1 cellular context compared by ENCODE assay signal in the genomic region with DNA sequence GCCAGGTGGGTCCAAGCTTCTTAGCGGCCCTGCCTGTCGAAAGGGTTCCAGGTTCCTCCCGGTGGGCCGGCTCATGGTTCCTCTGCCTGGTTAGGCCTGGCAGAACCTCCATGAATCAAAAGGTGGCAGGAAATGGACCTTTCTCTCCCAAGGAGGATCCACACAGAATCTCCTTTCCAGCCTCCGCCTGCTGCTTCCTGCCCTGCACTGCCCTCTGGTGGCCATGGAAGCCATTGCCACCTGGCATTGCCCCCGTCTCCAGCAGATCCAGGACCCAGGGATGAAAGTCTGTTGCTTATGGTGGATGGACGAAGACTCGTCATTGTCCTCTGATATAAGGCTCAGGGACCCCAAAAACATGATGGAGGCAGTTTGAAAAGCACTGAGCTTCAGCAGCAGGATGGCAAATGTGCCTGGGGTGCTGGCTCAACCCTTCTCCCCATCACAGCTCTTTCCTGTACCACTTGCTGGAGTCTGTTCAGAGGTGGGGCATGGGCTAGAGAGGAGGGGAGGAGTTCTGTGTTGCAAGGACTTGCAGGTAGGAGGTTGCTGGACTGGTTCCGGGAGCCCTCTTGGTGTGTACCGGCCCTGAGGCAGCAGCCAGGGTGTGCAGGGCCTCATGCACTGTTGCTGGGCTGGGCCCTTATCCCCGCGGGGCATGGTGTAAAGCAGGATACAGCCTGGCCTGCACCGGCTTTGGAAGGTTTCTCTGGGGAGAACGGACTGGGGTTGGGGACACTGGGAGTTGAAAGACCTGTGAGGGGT.
A peak's percentile ranks its signal among the peaks of the same experiment; 100 is the strongest.
TF ChIP-seq lines count a peak whose summit lies in the region.

No MANE protein-coding gene starts in this region.

TF ChIP-seq in GM12878, 131 proteins besides CTCF, POLR2A, EP300 and RAD21:
- TF ChIP-seq ZBED1 (IDR thresholded peaks at IDR 0.05; ENCODE audit: borderline replicate concordance) (no peak), TCF3 (IDR thresholded peaks at IDR 0.05; ENCODE audit: borderline replicate concordance, insufficient read depth, low read depth, low read length) (0 out of 2 replicates have a peak, but pooled peaks have one; percentile 61), ZNF384 (IDR thresholded peaks at IDR 0.05; ENCODE audit: borderline replicate concordance, low read depth, low read length) (no peak), SMC3 (IDR thresholded peaks at IDR 0.05; ENCODE audit: borderline replicate concordance, low read length) (peak; percentile 79), PAX8 (IDR thresholded peaks at IDR 0.05) (no peak), CHD4 (IDR thresholded peaks at IDR 0.05) (no peak), YY1 (IDR thresholded peaks at IDR 0.05; ENCODE audit: low read depth, low read length) (peak; percentile 36; the same call in 1 of the 2 replicates), NFYA (IDR thresholded peaks at IDR 0.05; ENCODE audit: borderline replicate concordance, low read depth, low read length) (no peak), IRF4 (IDR thresholded peaks at IDR 0.05; ENCODE audit: low read depth, low read length) (no peak), TAF1 (IDR thresholded peaks at IDR 0.05; ENCODE audit: borderline replicate concordance, low read depth, low read length) (no peak), GATAD2B (conservative IDR thresholded peaks at IDR 0.05; ENCODE audit: low read depth) (no peak), HDAC6 (IDR thresholded peaks at IDR 0.05; ENCODE audit: unreplicated experiment) (no peak), CREM (IDR thresholded peaks at IDR 0.05; ENCODE audit: low read depth) (no peak), RAD51 (IDR thresholded peaks at IDR 0.05) (no peak), CBX5 (IDR thresholded peaks at IDR 0.05; ENCODE audit: low read depth) (no peak), RUNX3 (IDR thresholded peaks at IDR 0.05; ENCODE audit: low read length) (0 out of 2 replicates have a peak, but pooled peaks have one; percentile 5), SRF (IDR thresholded peaks at IDR 0.05; ENCODE audit: low read depth in 2 of 2, low read length in 2 of 2) (no peak), STAT3 (IDR thresholded peaks at IDR 0.05; ENCODE audit: low read depth, low read length) (no peak), POU2F2 (IDR thresholded peaks at IDR 0.05; ENCODE audit: borderline replicate concordance, low read depth, low read length) (peak; percentile 42; the same call in 1 of the 3 replicates), ZZZ3 (IDR thresholded peaks at IDR 0.05; ENCODE audit: control insufficient read depth, insufficient read length, low read depth) (no peak), NFXL1 (IDR thresholded peaks at IDR 0.05; ENCODE audit: borderline replicate concordance) (no peak), SIN3A (IDR thresholded peaks at IDR 0.05; ENCODE audit: low read depth, low read length) (no peak), WRNIP1 (IDR thresholded peaks at IDR 0.05; ENCODE audit: borderline replicate concordance, low read depth, low read length) (no peak), TCF12 (IDR thresholded peaks at IDR 0.05; ENCODE audit: low read depth, low read length) (0 out of 2 replicates have a peak, but pooled peaks have one; percentile 18), BCL11A (IDR thresholded peaks at IDR 0.05; ENCODE audit: low read depth, low read length) (no peak), EZH2 (IDR thresholded peaks at IDR 0.05; ENCODE audit: borderline replicate concordance, control insufficient read depth, low read depth, low read length) (no peak), POLR2AphosphoS5 (IDR thresholded peaks at IDR 0.05; ENCODE audit: low read length) (no peak), RCOR1 (conservative IDR thresholded peaks at IDR 0.05; ENCODE audit: low read depth, low read length) (no peak), SMARCA5 (IDR thresholded peaks at IDR 0.05) (no peak), RB1 (IDR thresholded peaks at IDR 0.05; ENCODE audit: borderline replicate concordance) (no peak), ATF7 (IDR thresholded peaks at IDR 0.05; ENCODE audit: low read depth) (no peak), HDAC2 (IDR thresholded peaks at IDR 0.05) (no peak), IKZF1 (conservative IDR thresholded peaks at IDR 0.05) (peak; percentile 33; the same call in 1 of the 2 replicates), PML (IDR thresholded peaks at IDR 0.05; ENCODE audit: low read length) (no peak), RBBP5 (conservative IDR thresholded peaks at IDR 0.05) (no peak), YBX1 (IDR thresholded peaks at IDR 0.05) (no peak), MEF2B (IDR thresholded peaks at IDR 0.05; ENCODE audit: partially characterized antibody, poor library complexity, severe bottlenecking) (no peak), MXI1 (IDR thresholded peaks at IDR 0.05; ENCODE audit: low read depth, low read length) (no peak), HDGF (IDR thresholded peaks at IDR 0.05) (no peak), SREBF1 (IDR thresholded peaks at IDR 0.05; ENCODE audit: low read length) (no peak)
- TF ChIP-seq, protein P1, sequence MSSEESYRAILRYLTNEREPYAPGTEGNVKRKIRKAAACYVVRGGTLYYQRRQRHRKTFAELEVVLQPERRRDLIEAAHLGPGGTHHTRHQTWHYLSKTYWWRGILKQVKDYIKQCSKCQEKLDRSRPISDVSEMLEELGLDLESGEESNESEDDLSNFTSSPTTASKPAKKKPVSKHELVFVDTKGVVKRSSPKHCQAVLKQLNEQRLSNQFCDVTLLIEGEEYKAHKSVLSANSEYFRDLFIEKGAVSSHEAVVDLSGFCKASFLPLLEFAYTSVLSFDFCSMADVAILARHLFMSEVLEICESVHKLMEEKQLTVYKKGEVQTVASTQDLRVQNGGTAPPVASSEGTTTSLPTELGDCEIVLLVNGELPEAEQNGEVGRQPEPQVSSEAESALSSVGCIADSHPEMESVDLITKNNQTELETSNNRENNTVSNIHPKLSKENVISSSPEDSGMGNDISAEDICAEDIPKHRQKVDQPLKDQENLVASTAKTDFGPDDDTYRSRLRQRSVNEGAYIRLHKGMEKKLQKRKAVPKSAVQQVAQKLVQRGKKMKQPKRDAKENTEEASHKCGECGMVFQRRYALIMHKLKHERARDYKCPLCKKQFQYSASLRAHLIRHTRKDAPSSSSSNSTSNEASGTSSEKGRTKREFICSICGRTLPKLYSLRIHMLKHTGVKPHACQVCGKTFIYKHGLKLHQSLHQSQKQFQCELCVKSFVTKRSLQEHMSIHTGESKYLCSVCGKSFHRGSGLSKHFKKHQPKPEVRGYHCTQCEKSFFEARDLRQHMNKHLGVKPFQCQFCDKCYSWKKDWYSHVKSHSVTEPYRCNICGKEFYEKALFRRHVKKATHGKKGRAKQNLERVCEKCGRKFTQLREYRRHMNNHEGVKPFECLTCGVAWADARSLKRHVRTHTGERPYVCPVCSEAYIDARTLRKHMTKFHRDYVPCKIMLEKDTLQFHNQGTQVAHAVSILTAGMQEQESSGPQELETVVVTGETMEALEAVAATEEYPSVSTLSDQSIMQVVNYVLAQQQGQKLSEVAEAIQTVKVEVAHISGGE (CRISPR knock-in tag; IDR thresholded peaks at IDR 0.05): no peak
- TF ChIP-seq, protein P2, sequence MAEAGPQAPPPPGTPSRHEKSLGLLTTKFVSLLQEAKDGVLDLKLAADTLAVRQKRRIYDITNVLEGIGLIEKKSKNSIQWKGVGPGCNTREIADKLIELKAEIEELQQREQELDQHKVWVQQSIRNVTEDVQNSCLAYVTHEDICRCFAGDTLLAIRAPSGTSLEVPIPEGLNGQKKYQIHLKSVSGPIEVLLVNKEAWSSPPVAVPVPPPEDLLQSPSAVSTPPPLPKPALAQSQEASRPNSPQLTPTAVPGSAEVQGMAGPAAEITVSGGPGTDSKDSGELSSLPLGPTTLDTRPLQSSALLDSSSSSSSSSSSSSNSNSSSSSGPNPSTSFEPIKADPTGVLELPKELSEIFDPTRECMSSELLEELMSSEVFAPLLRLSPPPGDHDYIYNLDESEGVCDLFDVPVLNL (IDR thresholded peaks at IDR 0.05; ENCODE audit: low read depth, low read length): no peak
- TF ChIP-seq, protein P3, sequence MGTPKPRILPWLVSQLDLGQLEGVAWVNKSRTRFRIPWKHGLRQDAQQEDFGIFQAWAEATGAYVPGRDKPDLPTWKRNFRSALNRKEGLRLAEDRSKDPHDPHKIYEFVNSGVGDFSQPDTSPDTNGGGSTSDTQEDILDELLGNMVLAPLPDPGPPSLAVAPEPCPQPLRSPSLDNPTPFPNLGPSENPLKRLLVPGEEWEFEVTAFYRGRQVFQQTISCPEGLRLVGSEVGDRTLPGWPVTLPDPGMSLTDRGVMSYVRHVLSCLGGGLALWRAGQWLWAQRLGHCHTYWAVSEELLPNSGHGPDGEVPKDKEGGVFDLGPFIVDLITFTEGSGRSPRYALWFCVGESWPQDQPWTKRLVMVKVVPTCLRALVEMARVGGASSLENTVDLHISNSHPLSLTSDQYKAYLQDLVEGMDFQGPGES (IDR thresholded peaks at IDR 0.05): no peak
- TF ChIP-seq, protein P4, sequence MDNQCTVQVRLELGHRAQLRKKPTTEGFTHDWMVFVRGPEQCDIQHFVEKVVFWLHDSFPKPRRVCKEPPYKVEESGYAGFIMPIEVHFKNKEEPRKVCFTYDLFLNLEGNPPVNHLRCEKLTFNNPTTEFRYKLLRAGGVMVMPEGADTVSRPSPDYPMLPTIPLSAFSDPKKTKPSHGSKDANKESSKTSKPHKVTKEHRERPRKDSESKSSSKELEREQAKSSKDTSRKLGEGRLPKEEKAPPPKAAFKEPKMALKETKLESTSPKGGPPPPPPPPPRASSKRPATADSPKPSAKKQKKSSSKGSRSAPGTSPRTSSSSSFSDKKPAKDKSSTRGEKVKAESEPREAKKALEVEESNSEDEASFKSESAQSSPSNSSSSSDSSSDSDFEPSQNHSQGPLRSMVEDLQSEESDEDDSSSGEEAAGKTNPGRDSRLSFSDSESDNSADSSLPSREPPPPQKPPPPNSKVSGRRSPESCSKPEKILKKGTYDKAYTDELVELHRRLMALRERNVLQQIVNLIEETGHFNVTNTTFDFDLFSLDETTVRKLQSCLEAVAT (IDR thresholded peaks at IDR 0.05): no peak
- TF ChIP-seq, protein P5, sequence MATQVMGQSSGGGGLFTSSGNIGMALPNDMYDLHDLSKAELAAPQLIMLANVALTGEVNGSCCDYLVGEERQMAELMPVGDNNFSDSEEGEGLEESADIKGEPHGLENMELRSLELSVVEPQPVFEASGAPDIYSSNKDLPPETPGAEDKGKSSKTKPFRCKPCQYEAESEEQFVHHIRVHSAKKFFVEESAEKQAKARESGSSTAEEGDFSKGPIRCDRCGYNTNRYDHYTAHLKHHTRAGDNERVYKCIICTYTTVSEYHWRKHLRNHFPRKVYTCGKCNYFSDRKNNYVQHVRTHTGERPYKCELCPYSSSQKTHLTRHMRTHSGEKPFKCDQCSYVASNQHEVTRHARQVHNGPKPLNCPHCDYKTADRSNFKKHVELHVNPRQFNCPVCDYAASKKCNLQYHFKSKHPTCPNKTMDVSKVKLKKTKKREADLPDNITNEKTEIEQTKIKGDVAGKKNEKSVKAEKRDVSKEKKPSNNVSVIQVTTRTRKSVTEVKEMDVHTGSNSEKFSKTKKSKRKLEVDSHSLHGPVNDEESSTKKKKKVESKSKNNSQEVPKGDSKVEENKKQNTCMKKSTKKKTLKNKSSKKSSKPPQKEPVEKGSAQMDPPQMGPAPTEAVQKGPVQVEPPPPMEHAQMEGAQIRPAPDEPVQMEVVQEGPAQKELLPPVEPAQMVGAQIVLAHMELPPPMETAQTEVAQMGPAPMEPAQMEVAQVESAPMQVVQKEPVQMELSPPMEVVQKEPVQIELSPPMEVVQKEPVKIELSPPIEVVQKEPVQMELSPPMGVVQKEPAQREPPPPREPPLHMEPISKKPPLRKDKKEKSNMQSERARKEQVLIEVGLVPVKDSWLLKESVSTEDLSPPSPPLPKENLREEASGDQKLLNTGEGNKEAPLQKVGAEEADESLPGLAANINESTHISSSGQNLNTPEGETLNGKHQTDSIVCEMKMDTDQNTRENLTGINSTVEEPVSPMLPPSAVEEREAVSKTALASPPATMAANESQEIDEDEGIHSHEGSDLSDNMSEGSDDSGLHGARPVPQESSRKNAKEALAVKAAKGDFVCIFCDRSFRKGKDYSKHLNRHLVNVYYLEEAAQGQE (IDR thresholded peaks at IDR 0.05; ENCODE audit: low read depth, low read length): no peak
- TF ChIP-seq, protein P6, sequence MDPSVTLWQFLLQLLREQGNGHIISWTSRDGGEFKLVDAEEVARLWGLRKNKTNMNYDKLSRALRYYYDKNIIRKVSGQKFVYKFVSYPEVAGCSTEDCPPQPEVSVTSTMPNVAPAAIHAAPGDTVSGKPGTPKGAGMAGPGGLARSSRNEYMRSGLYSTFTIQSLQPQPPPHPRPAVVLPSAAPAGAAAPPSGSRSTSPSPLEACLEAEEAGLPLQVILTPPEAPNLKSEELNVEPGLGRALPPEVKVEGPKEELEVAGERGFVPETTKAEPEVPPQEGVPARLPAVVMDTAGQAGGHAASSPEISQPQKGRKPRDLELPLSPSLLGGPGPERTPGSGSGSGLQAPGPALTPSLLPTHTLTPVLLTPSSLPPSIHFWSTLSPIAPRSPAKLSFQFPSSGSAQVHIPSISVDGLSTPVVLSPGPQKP (IDR thresholded peaks at IDR 0.05; ENCODE audit: low read depth, low read length): no peak
